Comparison of ENCODE assay signal across 22 cellular contexts in genomic region chr2:86513948-86514660, GRCh38. TPM values are rescaled to one million over a fixed set of nuclear protein-coding genes. Genes with fewer than 3 reads are reported as not detected.
DNase-seq lines count a peak whose midpoint lies in the region; ATAC-seq and TF ChIP-seq lines count a peak whose summit lies in the region.
"Had no signal": no experiment of that assay in that cellular context is flagged by ENCODE, and none has a peak within 500 bp of the region (broad histone marks: within the 10 kb centered on the region; RNA-seq: fewer than 3 reads in every experiment).

No MANE protein-coding gene starts in this region.

- TF ChIP-seq POLR2A in gastrocnemius medialis (IDR thresholded peaks at IDR 0.05) = no peak

- in situ Hi-C loops in gastrocnemius medialis (cut with MboI; ENCODE audit: low sequenced_read_pairs in 4 of 4) = no loop called here

- H3K4me1 ChIP-seq in gastrocnemius medialis = peaks cover 49 to 51% of the 10 kb centered on the region in 2 donors
- H3K4me1 ChIP-seq: A549; BE2C; BLaER1 treated with 17β-estradiol and CSF1 and Interleukin-3, amounts not matched to agents 10 nM and 100 nM had no signal

- no peaks in the 10 kb centered on the region for H3K9me3 ChIP-seq in gastrocnemius medialis
- H3K9me3 ChIP-seq: A549, BE2C had no signal

- no peak for TF ChIP-seq CTCF in gastrocnemius medialis (IDR thresholded peaks at IDR 0.05 in 4 of 5, conservative IDR thresholded peaks at IDR 0.05 in 1 of 5)

- ATAC-seq in gastrocnemius medialis (peak; percentile 27 to 34), GM19395 (IDR thresholded peaks at IDR 0.05; ENCODE audit: unreplicated experiment) (no peak)
- ATAC-seq: A549, GM12878, GM23338 had no signal

- H3K27me3 ChIP-seq in gastrocnemius medialis = no peaks in the 10 kb centered on the region
- H3K27me3 ChIP-seq: BE2C; BLaER1 treated with 17β-estradiol and CSF1 and Interleukin-3, amounts not matched to agents 10 nM and 100 nM had no signal

- peak overlapping the region; percentile 72 to 80 (median 76) for H3K27ac ChIP-seq in gastrocnemius medialis
- H3K27ac ChIP-seq: A549; BLaER1 treated with 17β-estradiol and CSF1 and Interleukin-3, amounts not matched to agents 10 nM and 100 nM had no signal

- H3K4me3 ChIP-seq in gastrocnemius medialis = no peak overlapping the region
- H3K4me3 ChIP-seq: A549; BLaER1 treated with 17β-estradiol and CSF1 and Interleukin-3, amounts not matched to agents 10 nM and 100 nM; GM12878; GM23338 had no signal

- peaks cover 0 to 9% of the 10 kb centered on the region in 2 donors for H3K36me3 ChIP-seq in gastrocnemius medialis
- H3K36me3 ChIP-seq: BE2C had no signal

- DNase-seq in MV-4-11 (lab: John Stamatoyannopoulos, UW) (peak; percentile 23), myocyte (ENCODE audit: low read depth) (peak; percentile 68), gastrocnemius medialis (no peak), HuH-7.5 (ENCODE audit: low spot score) (no peak), medulla oblongata (ENCODE audit: extremely low spot score) (no peak)
- DNase-seq: 8988T; ACHN; AML-193; BE2C; CD4-positive, alpha-beta T cell; CD8-positive, alpha-beta memory T cell; DMS 273 treated with DMSO at 0.1 percent for 48 hours; DMS79; EL; GDM1; H9; HFFc6 had no signal

- intact Hi-C loops in gastrocnemius medialis (cut with DNase I; ENCODE audit: low total_unique reads) = loop anchor here (5.0 kb wide), 2 partner anchors 48 to 108 kb away; partner anchors contain the start of genes CHMP3 and RNF103

RNA-seq across cellular contexts. Expression of gene CHMP3, which starts 49.1 kb away (rescaled TPM):
- 106 and 116 TPM in 2 replicates for total RNA-seq in myocyte
- polyA plus RNA-seq in myocyte (2012) = 106 TPM
- total RNA-seq in gastrocnemius medialis = 10 to 100 TPM; 64.0 to 99.1 (median 71.5) TPM

Comparison
In these comparisons a context has a peak if more than half of its experiments do, and no peak if none do; other contexts are left out.
1. DNase-seq: peak in MV-4-11 (single experiment) and myocyte (single experiment); none in gastrocnemius medialis (0 of 2), HuH-7.5 (single experiment) and medulla oblongata (single experiment).